9 cellular contexts compared by ENCODE assay signal in genomic region chr3:148077318-148077923, GRCh38.
DNase-seq lines count a peak whose midpoint lies in the region; ATAC-seq and TF ChIP-seq lines count a peak whose summit lies in the region.
"Had no signal": no experiment of that assay in that cellular context is flagged by ENCODE, and none has a peak within 500 bp of the region (broad histone marks: within the 10 kb centered on the region; RNA-seq: fewer than 3 reads in every experiment).

No MANE protein-coding gene starts in this region.

- ATAC-seq in heart right ventricle (no peak), left cardiac atrium (no peak), HG03521 (IDR thresholded peaks at IDR 0.05; ENCODE audit: unreplicated experiment) (no peak)
- no peak for ATAC-seq in stimulated activated effector memory CD8-positive, alpha-beta T cell treated with anti-CD3 and anti-CD28 coated beads, Interleukin-12 subunit alpha, Interleukin-12 subunit beta, amount 100 ng/mL, for 72 hours

- no peaks in the 10 kb centered on the region for H3K27me3 Mint-ChIP-seq in chondrocyte (ENCODE audit: low read depth)
- H3K27me3 Mint-ChIP-seq: activated naive CD8-positive, alpha-beta T cell treated with anti-CD3 and anti-CD28 coated beads, Interleukin-2, amount 10 ng/mL, durations not matched to agents 7 days and 5 days had no signal

- H3K4me1 ChIP-seq in heart right ventricle = peaks cover 0 to 7% (median 0%) of the 10 kb centered on the region in 9 donors

- DNase-seq in heart right ventricle (no peak), left cardiac atrium (no peak), LoVo (ENCODE audit: low spot score) (peak; percentile 18), chondrocyte (ENCODE audit: low spot score) (no peak), renal cortical epithelial cell (ENCODE audit: low read depth) (peak; percentile 43), GDM1 (lab: John Stamatoyannopoulos, UW) (no peak)
- DNase-seq in stimulated activated effector memory CD8-positive, alpha-beta T cell treated with anti-CD3 and anti-CD28 coated beads, Interleukin-12 subunit alpha, Interleukin-12 subunit beta, amount 100 ng/mL, for 72 hours (ENCODE audit: low spot score in 2 of 2) = no peak
- DNase-seq: activated naive CD8-positive, alpha-beta T cell treated with anti-CD3 and anti-CD28 coated beads, Interleukin-2, amount 10 ng/mL, durations not matched to agents 7 days and 5 days had no signal

- no peaks in the 10 kb centered on the region for H3K9me3 ChIP-seq in heart right ventricle

- no peak overlapping the region for H3K27ac Mint-ChIP-seq in chondrocyte (ENCODE audit: unreplicated experiment)
- no peak overlapping the region for H3K27ac Mint-ChIP-seq in stimulated activated effector memory CD8-positive, alpha-beta T cell treated with anti-CD3 and anti-CD28 coated beads, Interleukin-12 subunit alpha, Interleukin-12 subunit beta, amount 100 ng/mL, for 72 hours
- H3K27ac Mint-ChIP-seq: activated naive CD8-positive, alpha-beta T cell treated with anti-CD3 and anti-CD28 coated beads, Interleukin-2, amount 10 ng/mL, durations not matched to agents 7 days and 5 days had no signal

- H3K4me3 ChIP-seq in heart right ventricle = no peak overlapping the region

- intact Hi-C loops in heart right ventricle (cut with DNase I) = no loop called here
- intact Hi-C loops in left cardiac atrium (cut with DNase I) = loop anchor here in 1 of 2 donors (10.0 kb wide), 1 partner anchor 693 kb away; no protein-coding TSS in a partner anchor

- TF ChIP-seq CTCF in heart right ventricle (IDR thresholded peaks at IDR 0.05) = peak in 8 of 9 donors; percentile 27 to 69 (median 54)
- TF ChIP-seq CTCF in chondrocyte (IDR thresholded peaks at IDR 0.05) = peak; percentile 90

- no peak overlapping the region for H3K4me3 Mint-ChIP-seq in chondrocyte (ENCODE audit: unreplicated experiment)
- no peak overlapping the region for H3K4me3 Mint-ChIP-seq in stimulated activated effector memory CD8-positive, alpha-beta T cell treated with anti-CD3 and anti-CD28 coated beads, Interleukin-12 subunit alpha, Interleukin-12 subunit beta, amount 100 ng/mL, for 72 hours
- H3K4me3 Mint-ChIP-seq: activated naive CD8-positive, alpha-beta T cell treated with anti-CD3 and anti-CD28 coated beads, Interleukin-2, amount 10 ng/mL, durations not matched to agents 7 days and 5 days had no signal

- H3K27ac ChIP-seq in heart right ventricle = no peak overlapping the region

- H3K4me1 Mint-ChIP-seq in chondrocyte (ENCODE audit: low read depth) = peaks cover 8% of the 10 kb centered on the region
- no peaks in the 10 kb centered on the region for H3K4me1 Mint-ChIP-seq in stimulated activated effector memory CD8-positive, alpha-beta T cell treated with anti-CD3 and anti-CD28 coated beads, Interleukin-12 subunit alpha, Interleukin-12 subunit beta, amount 100 ng/mL, for 72 hours
- H3K4me1 Mint-ChIP-seq: activated naive CD8-positive, alpha-beta T cell treated with anti-CD3 and anti-CD28 coated beads, Interleukin-2, amount 10 ng/mL, durations not matched to agents 7 days and 5 days had no signal

- peaks cover 0 to 2% (median 0%) of the 10 kb centered on the region in 7 donors for H3K27me3 ChIP-seq in heart right ventricle

- no peaks in the 10 kb centered on the region for H3K36me3 ChIP-seq in heart right ventricle

- 9 to 14% methylated on average over 1 of the region's 1 CpG for WGBS in heart right ventricle, 2 donors

- no peaks in the 10 kb centered on the region for H3K9me3 Mint-ChIP-seq in chondrocyte (ENCODE audit: low read depth)
- peaks cover 13% of the 10 kb centered on the region for H3K9me3 Mint-ChIP-seq in stimulated activated effector memory CD8-positive, alpha-beta T cell treated with anti-CD3 and anti-CD28 coated beads, Interleukin-12 subunit alpha, Interleukin-12 subunit beta, amount 100 ng/mL, for 72 hours
- H3K9me3 Mint-ChIP-seq: activated naive CD8-positive, alpha-beta T cell treated with anti-CD3 and anti-CD28 coated beads, Interleukin-2, amount 10 ng/mL, durations not matched to agents 7 days and 5 days had no signal

- no peaks in the 10 kb centered on the region for H3K36me3 Mint-ChIP-seq in chondrocyte (ENCODE audit: low read depth)
- no peaks in the 10 kb centered on the region for H3K36me3 Mint-ChIP-seq in stimulated activated effector memory CD8-positive, alpha-beta T cell treated with anti-CD3 and anti-CD28 coated beads, Interleukin-12 subunit alpha, Interleukin-12 subunit beta, amount 100 ng/mL, for 72 hours
- H3K36me3 Mint-ChIP-seq: activated naive CD8-positive, alpha-beta T cell treated with anti-CD3 and anti-CD28 coated beads, Interleukin-2, amount 10 ng/mL, durations not matched to agents 7 days and 5 days had no signal

Comparison
In these comparisons a context has a peak if more than half of its experiments do, and no peak if none do; other contexts are left out.
1. DNase-seq: peak in LoVo (single experiment) and renal cortical epithelial cell (single experiment); none in heart right ventricle (0 of 2), left cardiac atrium (single experiment), chondrocyte (single experiment), stimulated activated effector memory CD8-positive, alpha-beta T cell treated with anti-CD3 and anti-CD28 coated beads, Interleukin-12 subunit alpha, Interleukin-12 subunit beta, amount 100 ng/mL, for 72 hours (0 of 2) and GDM1 (single experiment).